1 cellular context compared by ENCODE assay signal in genomic region chr5:132425009-132425937, GRCh38.
TF ChIP-seq lines count a peak whose summit lies in the region.

No MANE protein-coding gene starts in this region.

TF ChIP-seq in GM12878, 131 proteins besides CTCF, POLR2A, EP300 and RAD21 (continued from another document and continues in another):
- TF ChIP-seq SUZ12 (IDR thresholded peaks at IDR 0.05; ENCODE audit: unreplicated experiment) (no peak), FOXK2 (IDR thresholded peaks at IDR 0.05) (no peak), NFIC (IDR thresholded peaks at IDR 0.05; ENCODE audit: low read depth, low read length) (no peak), CEBPZ (IDR thresholded peaks at IDR 0.05; ENCODE audit: low read depth, low read length) (no peak), ETV6 (conservative IDR thresholded peaks at IDR 0.05 in 1 of 2, IDR thresholded peaks at IDR 0.05 in 1 of 2; ENCODE audit: borderline replicate concordance in 1 of 2, low read depth in 1 of 2) (peak in 1 of 2 experiments; percentile 87; a peak in 2 of 4 replicates), RFX5 (IDR thresholded peaks at IDR 0.05; ENCODE audit: low read depth, low read length) (no peak), IRF5 (IDR thresholded peaks at IDR 0.05; ENCODE audit: borderline replicate concordance) (no peak), IKZF2 (IDR thresholded peaks at IDR 0.05) (peak; percentile 93 to 96), NKRF (conservative IDR thresholded peaks at IDR 0.05) (no peak), HDGF (IDR thresholded peaks at IDR 0.05) (no peak), PAX5 (IDR thresholded peaks at IDR 0.05; ENCODE audit: borderline replicate concordance, low read depth, low read length) (peak; percentile 78; the same call in 1 of the 2 replicates), USF1 (IDR thresholded peaks at IDR 0.05; ENCODE audit: borderline replicate concordance, extremely low read length, insufficient read depth, low read depth, low read length) (peak; percentile 20), ZNF207 (IDR thresholded peaks at IDR 0.05; ENCODE audit: borderline replicate concordance) (peak; percentile 30; the same call in 1 of the 2 replicates), ESRRA (IDR thresholded peaks at IDR 0.05; ENCODE audit: low read length) (no peak), RELB (IDR thresholded peaks at IDR 0.05; ENCODE audit: low read depth) (peak; percentile 90), MYC (IDR thresholded peaks at IDR 0.05; ENCODE audit: insufficient read depth, insufficient read length, insufficient replicate concordance, low read length, severe bottlenecking) (no peak), SRF (IDR thresholded peaks at IDR 0.05; ENCODE audit: low read depth in 2 of 2, low read length in 2 of 2) (no peak), IRF3 (IDR thresholded peaks at IDR 0.05) (no peak), IKZF1 (conservative IDR thresholded peaks at IDR 0.05) (peak; percentile 92), CEBPB (IDR thresholded peaks at IDR 0.05; ENCODE audit: borderline replicate concordance in 1 of 2, low read depth in 2 of 2, low read length in 2 of 2) (no peak), FOXM1 (IDR thresholded peaks at IDR 0.05; ENCODE audit: low read depth, low read length) (no peak), JUND (IDR thresholded peaks at IDR 0.05; ENCODE audit: low read depth, low read length) (0 out of 2 replicates have a peak, but pooled peaks have one; percentile 17), MAX (IDR thresholded peaks at IDR 0.05; ENCODE audit: low read depth, low read length) (peak; percentile 72), NR2C2 (IDR thresholded peaks at IDR 0.05; ENCODE audit: borderline replicate concordance, control insufficient read depth, insufficient read length, low read depth) (no peak), ZNF384 (IDR thresholded peaks at IDR 0.05; ENCODE audit: borderline replicate concordance, low read depth, low read length) (no peak), ZZZ3 (IDR thresholded peaks at IDR 0.05; ENCODE audit: control insufficient read depth, insufficient read length, low read depth) (no peak), ZBTB11 (CRISPR knock-in tag; IDR thresholded peaks at IDR 0.05) (no peak), HDAC6 (IDR thresholded peaks at IDR 0.05; ENCODE audit: unreplicated experiment) (no peak), E2F8 (IDR thresholded peaks at IDR 0.05; ENCODE audit: low read depth, partially characterized antibody) (no peak), ZBTB40 (IDR thresholded peaks at IDR 0.05; ENCODE audit: borderline replicate concordance) (no peak; the same call in 1 of the 2 replicates)
